Comparison of ENCODE assay signal across 9 cellular contexts in genomic region chr7:1418505-1419309, GRCh38. TPM values are rescaled to one million over a fixed set of nuclear protein-coding genes. Genes with fewer than 3 reads are reported as not detected.
DNase-seq lines count a peak whose midpoint lies in the region; ATAC-seq and TF ChIP-seq lines count a peak whose summit lies in the region.
"Had no signal": no experiment of that assay in that cellular context is flagged by ENCODE, and none has a peak within 500 bp of the region (broad histone marks: within the 10 kb centered on the region; RNA-seq: fewer than 3 reads in every experiment).

No MANE protein-coding gene starts in this region.

- H3K79me2 ChIP-seq in H9 (ENCODE audit: insufficient read depth, low read length): no peaks in the 10 kb centered on the region

- H3K4me1 Mint-ChIP-seq in H9: peaks cover 12 to 26% of the 10 kb centered on the region in 2 experiments
- H3K4me1 Mint-ChIP-seq in naive thymus-derived CD4-positive, alpha-beta T cell: peaks cover 12 to 26% (median 18%) of the 10 kb centered on the region in 7 donors

- H4K5ac ChIP-seq in H9 (ENCODE audit: insufficient read length, low read depth, low read length): no peak overlapping the region

- H3K4ac ChIP-seq in H9 (ENCODE audit: low read depth, low read length): no peak overlapping the region

- no peak overlapping the region for H3K23ac ChIP-seq in H9 (ENCODE audit: insufficient read length, low read depth, low read length)

- H2BK20ac ChIP-seq in H9 (ENCODE audit: low read depth, low read length, poor library complexity, severe bottlenecking): no peak overlapping the region

- CTCF ChIA-PET in naive thymus-derived CD4-positive, alpha-beta T cell (lab: Charles Lee): interaction anchor here (0.8 to 2.6 kb wide), 2 partner anchors 12 to 14 kb away, joined by 4 to 8 read pairs; no protein-coding TSS in a partner anchor

- H3K27me3 Mint-ChIP-seq in H9 (ENCODE audit: low read depth): peaks cover 35% of the 10 kb centered on the region
- peaks cover 0 to 13% (median 12%) of the 10 kb centered on the region in 5 donors for H3K27me3 Mint-ChIP-seq in naive thymus-derived CD4-positive, alpha-beta T cell

- H4K20me1 ChIP-seq in H9 (ENCODE audit: control insufficient read depth, insufficient read depth, insufficient read length): no peaks in the 10 kb centered on the region

- H4K8ac ChIP-seq in H9 (replicated peaks; ENCODE audit: insufficient read length, low read depth, low read length): no peak overlapping the region

- no peaks in the 10 kb centered on the region for H3K23me2 ChIP-seq in H9 (ENCODE audit: insufficient read length, low read depth, low read length, poor library complexity, severe bottlenecking)

- H2BK120ac ChIP-seq in H9 (ENCODE audit: low read depth, low read length, poor library complexity, severe bottlenecking): no peak overlapping the region

- no peak overlapping the region; a peak in 1 of 5 replicates for H3K4me3 Mint-ChIP-seq in H9
- peak overlapping the region in 1 of 10 donors; percentile 37 for H3K4me3 Mint-ChIP-seq in naive thymus-derived CD4-positive, alpha-beta T cell

- no peak overlapping the region for H3K9ac ChIP-seq in H9 (ENCODE audit: extremely low read depth, insufficient read length, low read length)

- no peak for TF ChIP-seq CTCF in H9 (conservative IDR thresholded peaks at IDR 0.05)
- TF ChIP-seq CTCF in foreskin keratinocyte (conservative IDR thresholded peaks at IDR 0.05): no peak

- H2BK12ac ChIP-seq in H9 (ENCODE audit: insufficient read length, low read depth, low read length): no peak overlapping the region

- no peaks in the 10 kb centered on the region; a peak in 1 of 7 replicates for H3K36me3 Mint-ChIP-seq in H9 (ENCODE audit: insufficient read depth in 1 of 3, low read depth in 3 of 3)
- no peaks in the 10 kb centered on the region for H3K36me3 Mint-ChIP-seq in naive thymus-derived CD4-positive, alpha-beta T cell

- peak; percentile 60 for ATAC-seq in foreskin keratinocyte
- no peak for ATAC-seq in naive thymus-derived CD4-positive, alpha-beta T cell

- no CpG with 5 or more reads among the region's 21 CpGs for WGBS in H9 (ENCODE audit: extremely low coverage, insufficient read length, low lambda C conversion rate)

- H3K36me3 ChIP-seq in naive thymus-derived CD4-positive, alpha-beta T cell (ENCODE audit: control insufficient read depth in 2 of 3, insufficient read depth in 3 of 3, low read length in 3 of 3): no peaks in the 10 kb centered on the region
- no peaks in the 10 kb centered on the region for H3K36me3 ChIP-seq in effector memory CD4-positive, alpha-beta T cell (ENCODE audit: control insufficient read depth, insufficient read depth, low read length)

- no peak overlapping the region for H3K56ac ChIP-seq in H9 (ENCODE audit: insufficient read length, low read depth, low read length)

- no peak overlapping the region for H3K18ac ChIP-seq in H9 (ENCODE audit: insufficient read length, low read depth, low read length)

- H3T11ph ChIP-seq in H9 (ENCODE audit: low read length): no peak overlapping the region

- H2BK5ac ChIP-seq in H9 (ENCODE audit: insufficient read length, low read length): no peak overlapping the region

- H3K27ac ChIP-seq in H9 (ENCODE audit: insufficient read length, low read depth, low read length): no peak overlapping the region
- no peak overlapping the region for H3K27ac ChIP-seq in foreskin keratinocyte
- H3K27ac ChIP-seq in naive thymus-derived CD4-positive, alpha-beta T cell (ENCODE audit: low read depth, low read length): no peak overlapping the region
- H3K27ac ChIP-seq in effector memory CD4-positive, alpha-beta T cell (ENCODE audit: insufficient read depth, low read length, poor library complexity, severe bottlenecking): no peak overlapping the region

- no peaks in the 10 kb centered on the region for H3K4me1 ChIP-seq in H9 (ENCODE audit: insufficient read depth, low read length)
- no peaks in the 10 kb centered on the region for H3K4me1 ChIP-seq in foreskin keratinocyte
- H3K4me1 ChIP-seq in naive thymus-derived CD4-positive, alpha-beta T cell (ENCODE audit: control insufficient read depth in 2 of 2, insufficient read depth in 2 of 2, low read length in 2 of 2): peaks cover 5 to 7% of the 10 kb centered on the region in 2 donors
- peaks cover 8% of the 10 kb centered on the region for H3K4me1 ChIP-seq in effector memory CD4-positive, alpha-beta T cell (ENCODE audit: control insufficient read depth, insufficient read depth, low read length, poor library complexity, severe bottlenecking)

- H3K27me3 ChIP-seq in H9 (ENCODE audit: insufficient read depth, low read length): no peaks in the 10 kb centered on the region
- peaks cover 13% of the 10 kb centered on the region for H3K27me3 ChIP-seq in foreskin keratinocyte
- H3K27me3 ChIP-seq in naive thymus-derived CD4-positive, alpha-beta T cell (ENCODE audit: control insufficient read depth in 2 of 2, insufficient read depth in 2 of 2, low read length in 2 of 2): no peaks in the 10 kb centered on the region
- H3K27me3 ChIP-seq in effector memory CD4-positive, alpha-beta T cell (replicated peaks; ENCODE audit: control insufficient read depth, insufficient read depth, low read length, poor library complexity, severe bottlenecking): no peaks in the 10 kb centered on the region

- H3K9me3 ChIP-seq in H9 (ENCODE audit: control insufficient read depth, low read depth, low read length): no peaks in the 10 kb centered on the region
- no peaks in the 10 kb centered on the region for H3K9me3 ChIP-seq in naive thymus-derived CD4-positive, alpha-beta T cell (ENCODE audit: control insufficient read depth in 2 of 3, low read length in 3 of 3)
- no peaks in the 10 kb centered on the region for H3K9me3 ChIP-seq in effector memory CD4-positive, alpha-beta T cell (ENCODE audit: control insufficient read depth, low read length)

- no peak overlapping the region for H3K4me2 ChIP-seq in H9 (ENCODE audit: insufficient read depth, insufficient read length, low read length)

- H3K14ac ChIP-seq in H9 (ENCODE audit: insufficient read depth, low read length): no peak overlapping the region

- DNase-seq in NCI-H146 (lab: John Stamatoyannopoulos, UW): peak; percentile 45
- DNase-seq in NCI-H146 treated with DMSO at 0.1 percent for 48 hours (lab: John Stamatoyannopoulos, UW; ENCODE audit: unreplicated experiment): no peak
- peak; percentile 89 for DNase-seq in H9
- peak; percentile 46 for DNase-seq in RPMI8226
- DNase-seq in foreskin keratinocyte: peak in 1 of 2 donors; percentile 22
- DNase-seq in naive thymus-derived CD4-positive, alpha-beta T cell: no peak
- no peak for DNase-seq in epidermal melanocyte (ENCODE audit: insufficient read length, low spot score)
- no peak for DNase-seq in effector memory CD4-positive, alpha-beta T cell
- DNase-seq: midbrain had no signal

- H3K9me3 Mint-ChIP-seq in H9: no peaks in the 10 kb centered on the region; a peak in 1 of 5 replicates
- peaks cover 0 to 5% (median 0%) of the 10 kb centered on the region in 11 donors for H3K9me3 Mint-ChIP-seq in naive thymus-derived CD4-positive, alpha-beta T cell

- no peak overlapping the region for H2AFZ ChIP-seq in H9 (ENCODE audit: low read length)

- peak overlapping the region in 2 of 3 experiments; percentile 91 to 98; a peak in 5 of 7 replicates for H3K27ac Mint-ChIP-seq in H9
- H3K27ac Mint-ChIP-seq in naive thymus-derived CD4-positive, alpha-beta T cell: no peak overlapping the region

- no peak overlapping the region for H2AK5ac ChIP-seq in H9 (ENCODE audit: insufficient read length, low read length)

- POLR2A ChIA-PET in naive thymus-derived CD4-positive, alpha-beta T cell (lab: Charles Lee): no interaction called here

- H3K79me1 ChIP-seq in H9 (ENCODE audit: insufficient read depth, low read depth, low read length, poor library complexity, severe bottlenecking): no peaks in the 10 kb centered on the region

- intact Hi-C loops in naive thymus-derived CD4-positive, alpha-beta T cell (cut with micrococcal nuclease): loop anchor here in 1 of 2 donors (5.0 to 10.0 kb wide), 2 partner anchors 194 to 984 kb away; partner anchors contain the start of gene CHST12

- no peak overlapping the region for H3K4me3 ChIP-seq in naive thymus-derived CD4-positive, alpha-beta T cell (ENCODE audit: low read length)
- no peak overlapping the region for H3K4me3 ChIP-seq in effector memory CD4-positive, alpha-beta T cell (ENCODE audit: insufficient read depth, low read depth, low read length, poor library complexity, severe bottlenecking)

- no peak overlapping the region for H2BK15ac ChIP-seq in H9 (ENCODE audit: low read depth, low read length)

- H4K91ac ChIP-seq in H9 (ENCODE audit: insufficient read length, low read depth, low read length): no peak overlapping the region

RNA-seq across cellular contexts. Expression of gene MICALL2, which starts 40.6 kb away (rescaled TPM):
- total RNA-seq in H9 (2021) (7.1 and 8.4 TPM in 2 replicates), foreskin keratinocyte (19.7 and 20.8 TPM in 2 replicates)
- polyA plus RNA-seq in foreskin keratinocyte: 20.6 and 28.1 TPM in 2 replicates
- 1 to 10 TPM in 4 of 5 experiments, under 1 TPM in 1; 0.89 to 5.0 (median 3.3) TPM for total RNA-seq in naive thymus-derived CD4-positive, alpha-beta T cell
- polyA plus RNA-seq in naive thymus-derived CD4-positive, alpha-beta T cell: under 1 TPM; 0.37 to 0.55 TPM

Comparison
In these comparisons a context has a peak if more than half of its experiments do, and no peak if none do; other contexts are left out.
1. DNase-seq: peak in NCI-H146 (single experiment), H9 (single experiment) and RPMI8226 (single experiment); none in NCI-H146 treated with DMSO at 0.1 percent for 48 hours (single experiment), naive thymus-derived CD4-positive, alpha-beta T cell (0 of 9), epidermal melanocyte (single experiment) and effector memory CD4-positive, alpha-beta T cell (0 of 3).
2. H3K27ac Mint-ChIP-seq: peak in H9 (2 of 3); none in naive thymus-derived CD4-positive, alpha-beta T cell (0 of 9).